Comparison of ENCODE assay signal across 24 cellular contexts in genomic region chr7:69796421-69796820, GRCh38.
"Had no signal": no experiment of that assay in that cellular context is flagged by ENCODE, and none has a peak within 500 bp of the region (broad histone marks: within the 10 kb centered on the region; RNA-seq: fewer than 3 reads in every experiment).

No MANE protein-coding gene starts in this region.

- H3K9me3 ChIP-seq: MG63, SK-N-SH had no signal

- DNase-seq: Karpas-422, KG1, MG63, NCI-H1092, NCI-H1105 treated with DMSO at 0.1 percent for 48 hours, NCI-H1417 treated with DMSO at 0.1 percent for 48 hours, NCI-H146, NCI-H1694 treated with DMSO at 0.1 percent for 48 hours, NCI-H1930, NCI-H2081 treated with DMSO at 0.1 percent for 48 hours, NCI-H2171, NCI-H226, NCI-H446, NCI-H510A, NCI-H524 treated with DMSO at 0.1 percent for 48 hours, NCI-H69, NCI-H774, PC-3, SHP77, SK-N-SH, SW 1271, T-cell had no signal

- H3K4me1 Mint-ChIP-seq: T-cell had no signal

- H3K27ac ChIP-seq: RWPE1 had no signal

- H3K27ac Mint-ChIP-seq: T-cell had no signal

- H3K36me3 Mint-ChIP-seq: T-cell had no signal

- H3K36me3 ChIP-seq: MG63 had no signal

- H3K9me2 ChIP-seq: SK-N-SH had no signal

- H3K27me3 Mint-ChIP-seq: T-cell had no signal

- H3K4me3 Mint-ChIP-seq: T-cell had no signal

- H3K4me3 ChIP-seq: MG63 had no signal

- ATAC-seq: Panc1, PC-3, T-cell had no signal

- H3K4me2 ChIP-seq: SK-N-SH had no signal
